Comparison of ENCODE assay signal across 13 cellular contexts in the genomic region with DNA sequence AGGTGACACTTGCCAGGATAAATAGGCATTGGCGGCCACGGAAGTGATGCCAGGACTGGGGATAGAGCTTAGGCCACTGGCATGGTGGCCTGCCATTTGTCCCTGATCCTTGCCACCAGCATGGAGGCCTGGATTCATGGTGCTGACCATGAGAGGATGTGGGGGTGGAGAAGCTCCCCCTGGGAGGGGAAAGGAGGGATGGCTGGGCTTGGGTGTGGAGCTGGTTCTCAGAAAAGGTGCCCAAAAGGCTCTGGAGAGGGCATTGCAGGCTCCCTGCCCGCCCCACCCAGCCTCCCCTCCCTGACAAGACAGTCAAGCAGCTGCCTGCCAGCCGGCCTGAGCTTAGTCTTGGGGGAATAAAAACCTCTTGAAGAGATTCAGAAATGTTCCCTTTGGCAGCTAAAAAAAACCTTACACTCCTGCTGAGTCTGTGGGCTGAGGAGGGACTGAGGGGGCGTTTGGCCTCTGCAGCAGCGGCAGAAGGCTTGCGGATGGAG.
DNase-seq lines count a peak whose midpoint lies in the region; ATAC-seq and TF ChIP-seq lines count a peak whose summit lies in the region.
"Had no signal": no experiment of that assay in that cellular context is flagged by ENCODE, and none has a peak within 500 bp of the region (broad histone marks: within the 10 kb centered on the region; RNA-seq: fewer than 3 reads in every experiment).

No MANE protein-coding gene starts in this region.

- no peaks in the 10 kb centered on the region for H3K9me3 Mint-ChIP-seq in activated CD8-positive, alpha-beta T cell treated with anti-CD3 and anti-CD28 coated beads, Interleukin-2, amount 10 ng/mL, durations not matched to agents 7 days and 5 days (ENCODE audit: insufficient read depth)
- H3K9me3 Mint-ChIP-seq: activated B cell treated with CpG ODN at 0.5 μM for 24 hours had no signal

- no peaks in the 10 kb centered on the region for H3K9me2 ChIP-seq in hepatocyte (replicated peaks; ENCODE audit: insufficient read depth)

- no peak for TF ChIP-seq CTCF in hepatocyte (IDR thresholded peaks at IDR 0.05; ENCODE audit: poor library complexity)

- peaks cover 0 to 58% (median 32%) of the 10 kb centered on the region in 11 experiments; a peak in 17 of 22 replicates for H4K20me1 ChIP-seq in BLaER1 treated with 17β-estradiol and CSF1 and Interleukin-3, amounts not matched to agents 10 nM and 100 nM
- no peaks in the 10 kb centered on the region for H4K20me1 ChIP-seq in hepatocyte (ENCODE audit: insufficient read depth, poor library complexity, severe bottlenecking)

- no peaks in the 10 kb centered on the region for H3K36me3 Mint-ChIP-seq in activated CD8-positive, alpha-beta T cell treated with anti-CD3 and anti-CD28 coated beads, Interleukin-2, amount 10 ng/mL, durations not matched to agents 7 days and 5 days (ENCODE audit: low read depth)

- peak overlapping the region in 2 of 10 experiments; percentile 37 to 41; a peak in 2 of 20 replicates for H3K4me3 ChIP-seq in BLaER1 treated with 17β-estradiol and CSF1 and Interleukin-3, amounts not matched to agents 10 nM and 100 nM
- H3K4me3 ChIP-seq in hepatocyte: no peak overlapping the region
- peak overlapping the region; percentile 7 for H3K4me3 ChIP-seq in skeletal muscle satellite cell (ENCODE audit: low read length)

- H3K9me3 ChIP-seq in BLaER1 treated with 17β-estradiol and CSF1 and Interleukin-3, amounts not matched to agents 10 nM and 100 nM (replicated peaks in 1 of 11): no peaks in the 10 kb centered on the region
- no peaks in the 10 kb centered on the region for H3K9me3 ChIP-seq in hepatocyte (ENCODE audit: low read depth)
- no peaks in the 10 kb centered on the region for H3K9me3 ChIP-seq in skeletal muscle satellite cell (replicated peaks; ENCODE audit: low read length)

- no peak overlapping the region for H2AFZ ChIP-seq in hepatocyte

- H3K4me1 ChIP-seq in BLaER1 treated with 17β-estradiol and CSF1 and Interleukin-3, amounts not matched to agents 10 nM and 100 nM: peaks cover 87 to 100% (median 100%) of the 10 kb centered on the region in 10 experiments
- H3K4me1 ChIP-seq in hepatocyte (ENCODE audit: insufficient read depth) (peaks cover 38% of the 10 kb centered on the region), skeletal muscle satellite cell (ENCODE audit: control insufficient read depth, insufficient read depth, low read length) (peaks cover 94% of the 10 kb centered on the region)

- POLR2A ChIA-PET in activated CD8-positive, alpha-beta T cell treated with anti-CD3 and anti-CD28 coated beads, Interleukin-2, amount 10 ng/mL, durations not matched to agents 7 days and 5 days (lab: Charles Lee): no interaction called here

- peak overlapping the region in 9 of 11 experiments; percentile 78 to 91 (median 83); a peak in 18 of 22 replicates for H3K27ac ChIP-seq in BLaER1 treated with 17β-estradiol and CSF1 and Interleukin-3, amounts not matched to agents 10 nM and 100 nM
- H3K27ac ChIP-seq in angular gyrus (ENCODE audit: low read depth, low read length) (peak overlapping the region; percentile 99), hepatocyte (peak overlapping the region; percentile 87)
- H3K27ac ChIP-seq: C4-2B had no signal

- CTCF ChIA-PET in activated CD8-positive, alpha-beta T cell treated with anti-CD3 and anti-CD28 coated beads, Interleukin-2, amount 10 ng/mL, durations not matched to agents 7 days and 5 days (lab: Charles Lee): interaction anchor here (1.1 to 8.8 kb wide), 2 partner anchors 18 to 83 kb away, joined by 3 to 150 read pairs; no protein-coding TSS in a partner anchor

- H3K27me3 ChIP-seq in BLaER1 treated with 17β-estradiol and CSF1 and Interleukin-3, amounts not matched to agents 10 nM and 100 nM: no peaks in the 10 kb centered on the region
- H3K27me3 ChIP-seq in hepatocyte (no peaks in the 10 kb centered on the region), skeletal muscle satellite cell (ENCODE audit: control insufficient read depth, insufficient read depth, low read length) (no peaks in the 10 kb centered on the region)

- H3K4me3 Mint-ChIP-seq in activated CD8-positive, alpha-beta T cell treated with anti-CD3 and anti-CD28 coated beads, Interleukin-2, amount 10 ng/mL, durations not matched to agents 7 days and 5 days: no peak overlapping the region
- H3K4me3 Mint-ChIP-seq: activated B cell treated with CpG ODN at 0.5 μM for 24 hours had no signal

- peak overlapping the region; percentile 81 to 98 (median 94) for H3K4me2 ChIP-seq in BLaER1 treated with 17β-estradiol and CSF1 and Interleukin-3, amounts not matched to agents 10 nM and 100 nM
- H3K4me2 ChIP-seq in hepatocyte (no peak overlapping the region), skeletal muscle satellite cell (ENCODE audit: low read length) (peak overlapping the region; percentile 29)

- H3K27me3 Mint-ChIP-seq in activated CD8-positive, alpha-beta T cell treated with anti-CD3 and anti-CD28 coated beads, Interleukin-2, amount 10 ng/mL, durations not matched to agents 7 days and 5 days (ENCODE audit: low read depth): no peaks in the 10 kb centered on the region
- H3K27me3 Mint-ChIP-seq: activated B cell treated with CpG ODN at 0.5 μM for 24 hours had no signal

- H3K4me1 Mint-ChIP-seq in activated CD8-positive, alpha-beta T cell treated with anti-CD3 and anti-CD28 coated beads, Interleukin-2, amount 10 ng/mL, durations not matched to agents 7 days and 5 days (ENCODE audit: low read depth): no peaks in the 10 kb centered on the region

- H3K36me3 ChIP-seq in BLaER1 treated with 17β-estradiol and CSF1 and Interleukin-3, amounts not matched to agents 10 nM and 100 nM: peaks cover 0 to 49% (median 27%) of the 10 kb centered on the region in 11 experiments; a peak in 15 of 22 replicates
- no peaks in the 10 kb centered on the region for H3K36me3 ChIP-seq in hepatocyte (replicated peaks; ENCODE audit: insufficient read depth, low read depth)
- H3K36me3 ChIP-seq in skeletal muscle satellite cell (ENCODE audit: insufficient read depth, low read length): peaks cover 19% of the 10 kb centered on the region

- no peak for DNase-seq in hepatocyte (ENCODE audit: low spot score)
- DNase-seq in activated gamma-delta T cell treated with Interleukin-2 at 50 U/mL for 16 hours: no peak
- no peak for DNase-seq in activated CD8-positive, alpha-beta T cell treated with anti-CD3 and anti-CD28 coated beads, Interleukin-2, amount 10 ng/mL, durations not matched to agents 7 days and 5 days
- no peak for DNase-seq in LoVo (ENCODE audit: low spot score)
- no peak for DNase-seq in HUDEP-2 (lab: John Stamatoyannopoulos, UW; ENCODE audit: unreplicated experiment in 76 of 76)
- DNase-seq: activated B cell treated with CpG ODN at 0.5 μM for 24 hours, KG1, NCI-H2227 treated with DMSO at 0.1 percent for 48 hours, SIG-M5 had no signal

- no peak overlapping the region for H3K27ac Mint-ChIP-seq in activated CD8-positive, alpha-beta T cell treated with anti-CD3 and anti-CD28 coated beads, Interleukin-2, amount 10 ng/mL, durations not matched to agents 7 days and 5 days
- H3K27ac Mint-ChIP-seq: activated B cell treated with CpG ODN at 0.5 μM for 24 hours had no signal

- no peaks in the 10 kb centered on the region for H3K79me2 ChIP-seq in hepatocyte

- H3K9ac ChIP-seq in BLaER1 treated with 17β-estradiol and CSF1 and Interleukin-3, amounts not matched to agents 10 nM and 100 nM: peak overlapping the region in 9 of 11 experiments; percentile 16 to 73 (median 49); a peak in 15 of 22 replicates
- peak overlapping the region; percentile 67 for H3K9ac ChIP-seq in skeletal muscle satellite cell (ENCODE audit: low read depth, low read length)

- WGBS in hepatocyte (ENCODE audit: low lambda C conversion rate, missing lambda C conversion rate): 77% methylated on average over 7 of the region's 7 CpGs

- no peak for ATAC-seq in activated CD8-positive, alpha-beta T cell treated with anti-CD3 and anti-CD28 coated beads, Interleukin-2, amount 10 ng/mL, durations not matched to agents 7 days and 5 days
